In the genomic region with DNA sequence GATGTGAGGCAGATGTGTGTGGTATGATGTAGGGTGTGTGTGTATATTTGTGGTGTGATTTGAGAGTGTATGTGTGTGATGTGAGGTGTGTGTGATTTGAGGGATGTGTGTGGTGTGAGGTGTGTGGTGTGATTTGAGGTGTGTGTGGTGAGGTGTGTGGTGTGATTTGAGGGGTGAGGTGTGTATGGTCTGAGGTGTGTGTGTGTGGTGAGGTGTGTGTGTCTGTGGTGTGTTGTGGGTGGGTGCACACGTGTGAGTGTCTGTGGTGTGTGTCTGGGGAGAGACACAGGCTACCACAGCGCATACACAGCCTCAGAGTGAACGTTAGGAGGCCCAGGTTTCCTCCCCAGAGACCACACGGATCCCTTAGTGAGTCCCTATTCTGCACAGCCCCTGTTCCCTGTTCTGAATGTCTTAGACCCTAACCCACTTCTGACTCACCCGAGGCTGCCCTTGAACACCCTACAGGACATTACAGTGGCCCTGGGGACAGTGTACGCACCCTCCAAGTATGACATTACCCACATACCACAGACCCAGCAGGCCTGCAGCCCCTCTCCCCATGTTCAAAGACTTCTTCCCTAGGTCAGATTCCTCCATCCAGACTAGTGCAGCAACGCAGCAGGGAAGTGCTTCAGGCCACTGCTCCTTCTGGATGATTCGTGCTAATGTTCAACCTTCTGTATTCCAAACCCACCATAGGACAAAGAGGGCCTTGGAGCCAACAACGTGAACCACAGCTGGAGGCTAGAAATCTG, we compare ENCODE assay signal across 1 cellular context.
TF ChIP-seq lines count a peak whose summit lies in the region.

No MANE protein-coding gene starts in this region.

TF ChIP-seq in IMR-90, 13 proteins besides CTCF, POLR2A, EP300 and RAD21:
- TF ChIP-seq CEBPB (IDR thresholded peaks at IDR 0.05; ENCODE audit: low read depth, low read length) = no peak
- TF ChIP-seq MAFK (IDR thresholded peaks at IDR 0.05; ENCODE audit: low read depth, low read length) = no peak
- TF ChIP-seq, protein P1, sequence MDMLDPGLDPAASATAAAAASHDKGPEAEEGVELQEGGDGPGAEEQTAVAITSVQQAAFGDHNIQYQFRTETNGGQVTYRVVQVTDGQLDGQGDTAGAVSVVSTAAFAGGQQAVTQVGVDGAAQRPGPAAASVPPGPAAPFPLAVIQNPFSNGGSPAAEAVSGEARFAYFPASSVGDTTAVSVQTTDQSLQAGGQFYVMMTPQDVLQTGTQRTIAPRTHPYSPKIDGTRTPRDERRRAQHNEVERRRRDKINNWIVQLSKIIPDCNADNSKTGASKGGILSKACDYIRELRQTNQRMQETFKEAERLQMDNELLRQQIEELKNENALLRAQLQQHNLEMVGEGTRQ (IDR thresholded peaks at IDR 0.05; ENCODE audit: low read depth, low read length) = no peak
- no peak for TF ChIP-seq CHD1 (IDR thresholded peaks at IDR 0.05; ENCODE audit: low read depth, low read length)
- TF ChIP-seq RCOR1 (IDR thresholded peaks at IDR 0.05; ENCODE audit: insufficient replicate concordance, low read length) = no peak
- TF ChIP-seq RFX5 (IDR thresholded peaks at IDR 0.05; ENCODE audit: low read depth, low read length) = no peak
- no peak for TF ChIP-seq SMC3 (IDR thresholded peaks at IDR 0.05; ENCODE audit: low read depth, low read length)
- TF ChIP-seq NFE2L2 (IDR thresholded peaks at IDR 0.05; ENCODE audit: low read depth, low read length) = no peak
- no peak for TF ChIP-seq MXI1 (IDR thresholded peaks at IDR 0.05; ENCODE audit: borderline replicate concordance, low read depth, low read length)
- TF ChIP-seq BHLHE40 (IDR thresholded peaks at IDR 0.05; ENCODE audit: low read depth, low read length) = no peak
- TF ChIP-seq, protein P2, sequence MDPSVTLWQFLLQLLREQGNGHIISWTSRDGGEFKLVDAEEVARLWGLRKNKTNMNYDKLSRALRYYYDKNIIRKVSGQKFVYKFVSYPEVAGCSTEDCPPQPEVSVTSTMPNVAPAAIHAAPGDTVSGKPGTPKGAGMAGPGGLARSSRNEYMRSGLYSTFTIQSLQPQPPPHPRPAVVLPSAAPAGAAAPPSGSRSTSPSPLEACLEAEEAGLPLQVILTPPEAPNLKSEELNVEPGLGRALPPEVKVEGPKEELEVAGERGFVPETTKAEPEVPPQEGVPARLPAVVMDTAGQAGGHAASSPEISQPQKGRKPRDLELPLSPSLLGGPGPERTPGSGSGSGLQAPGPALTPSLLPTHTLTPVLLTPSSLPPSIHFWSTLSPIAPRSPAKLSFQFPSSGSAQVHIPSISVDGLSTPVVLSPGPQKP (IDR thresholded peaks at IDR 0.05; ENCODE audit: borderline replicate concordance, low read depth, low read length) = no peak
- TF ChIP-seq MAZ (IDR thresholded peaks at IDR 0.05; ENCODE audit: borderline replicate concordance, low read depth, low read length) = no peak
- no peak for TF ChIP-seq FOS (IDR thresholded peaks at IDR 0.05; ENCODE audit: low read depth, low read length)
TF ChIP-seq in IMR-90: peak in this region for 0.
